In genomic region chr17:44218344-44219125, GRCh38 we compare ENCODE assay signal across 8 cellular contexts. TPM values are rescaled to one million over a fixed set of nuclear protein-coding genes. Genes with fewer than 3 reads are reported as not detected.
DNase-seq lines count a peak whose midpoint lies in the region; ATAC-seq, FAIRE-seq and TF ChIP-seq lines count a peak whose summit lies in the region.

No MANE protein-coding gene starts in this region.

- H3K4me3 Mint-ChIP-seq in activated T-helper 2 cell treated with anti-CD3 and anti-CD28 coated beads, Interferon-gamma antibody, Interleukin-2, Interleukin-4, amounts not matched to agents 10 μg/mL and 5 μg/mL and 100 μg/mL, durations not matched to agents 14 hours and 24 hours and 36 hours (ENCODE audit: low read depth), result peak overlapping the region; percentile 97
- peak overlapping the region; percentile 81 for H3K4me3 Mint-ChIP-seq in natural killer cell treated with Interleukin-12 subunit alpha and Interleukin-12 subunit beta and Interleukin-15 and Interleukin-18, amount 100 ng/mL, for 72 hours
- peak overlapping the region; percentile 93 for H3K4me3 Mint-ChIP-seq in stimulated activated naive CD8-positive, alpha-beta T cell treated with anti-CD3 and anti-CD28 coated beads, Interleukin-15, Interleukin-2, amounts not matched to agents 100 ng/mL and 50 ng/mL, for 24 hours

- no peaks in the 10 kb centered on the region for H3K9me3 Mint-ChIP-seq in activated T-helper 2 cell treated with anti-CD3 and anti-CD28 coated beads, Interferon-gamma antibody, Interleukin-2, Interleukin-4, amounts not matched to agents 10 μg/mL and 5 μg/mL and 100 μg/mL, durations not matched to agents 14 hours and 24 hours and 36 hours
- H3K9me3 Mint-ChIP-seq in natural killer cell treated with Interleukin-12 subunit alpha and Interleukin-12 subunit beta and Interleukin-15 and Interleukin-18, amount 100 ng/mL, for 72 hours, result no peaks in the 10 kb centered on the region
- H3K9me3 Mint-ChIP-seq in stimulated activated naive CD8-positive, alpha-beta T cell treated with anti-CD3 and anti-CD28 coated beads, Interleukin-15, Interleukin-2, amounts not matched to agents 100 ng/mL and 50 ng/mL, for 24 hours, result no peaks in the 10 kb centered on the region

- intact Hi-C loops in activated T-helper 2 cell treated with anti-CD3 and anti-CD28 coated beads, Interferon-gamma antibody, Interleukin-2, Interleukin-4, amounts not matched to agents 10 μg/mL and 5 μg/mL and 100 μg/mL, durations not matched to agents 14 hours and 24 hours and 36 hours (cut with micrococcal nuclease), result loop anchor here (1.0 kb wide), 2 partner anchors 8 to 18 kb away; no protein-coding TSS in a partner anchor

- H3K27ac Mint-ChIP-seq in activated T-helper 2 cell treated with anti-CD3 and anti-CD28 coated beads, Interferon-gamma antibody, Interleukin-2, Interleukin-4, amounts not matched to agents 10 μg/mL and 5 μg/mL and 100 μg/mL, durations not matched to agents 14 hours and 24 hours and 36 hours, result peak overlapping the region; percentile 93
- peak overlapping the region; percentile 39 to 62 for H3K27ac Mint-ChIP-seq in natural killer cell treated with Interleukin-12 subunit alpha and Interleukin-12 subunit beta and Interleukin-15 and Interleukin-18, amount 100 ng/mL, for 72 hours
- H3K27ac Mint-ChIP-seq in stimulated activated naive CD8-positive, alpha-beta T cell treated with anti-CD3 and anti-CD28 coated beads, Interleukin-15, Interleukin-2, amounts not matched to agents 100 ng/mL and 50 ng/mL, for 24 hours, result peak overlapping the region; percentile 95

- no peak for FAIRE-seq in D721Med (lab: Jason Lieb, UNC)

- peak overlapping the region; percentile 83 for H3K4me3 ChIP-seq in fibroblast of pulmonary artery (replicated peaks; ENCODE audit: low read depth, low read length)

- peaks cover 38% of the 10 kb centered on the region for H3K4me1 Mint-ChIP-seq in activated T-helper 2 cell treated with anti-CD3 and anti-CD28 coated beads, Interferon-gamma antibody, Interleukin-2, Interleukin-4, amounts not matched to agents 10 μg/mL and 5 μg/mL and 100 μg/mL, durations not matched to agents 14 hours and 24 hours and 36 hours (ENCODE audit: low read depth)
- H3K4me1 Mint-ChIP-seq in natural killer cell treated with Interleukin-12 subunit alpha and Interleukin-12 subunit beta and Interleukin-15 and Interleukin-18, amount 100 ng/mL, for 72 hours (ENCODE audit: low read depth in 2 of 2), result peaks cover 43 to 49% of the 10 kb centered on the region in 2 donors
- H3K4me1 Mint-ChIP-seq in stimulated activated naive CD8-positive, alpha-beta T cell treated with anti-CD3 and anti-CD28 coated beads, Interleukin-15, Interleukin-2, amounts not matched to agents 100 ng/mL and 50 ng/mL, for 24 hours (ENCODE audit: low read depth), result peaks cover 51% of the 10 kb centered on the region

- peak; percentile 59 for TF ChIP-seq CTCF in D721Med (IDR thresholded peaks at IDR 0.05; ENCODE audit: insufficient read depth, missing control alignments)
- TF ChIP-seq CTCF in fibroblast of pulmonary artery (IDR thresholded peaks at IDR 0.05; ENCODE audit: low read length, missing control alignments), result peak; percentile 26

- H3K36me3 Mint-ChIP-seq in activated T-helper 2 cell treated with anti-CD3 and anti-CD28 coated beads, Interferon-gamma antibody, Interleukin-2, Interleukin-4, amounts not matched to agents 10 μg/mL and 5 μg/mL and 100 μg/mL, durations not matched to agents 14 hours and 24 hours and 36 hours (ENCODE audit: low read depth), result peaks cover 48% of the 10 kb centered on the region
- peaks cover 9% of the 10 kb centered on the region for H3K36me3 Mint-ChIP-seq in natural killer cell treated with Interleukin-12 subunit alpha and Interleukin-12 subunit beta and Interleukin-15 and Interleukin-18, amount 100 ng/mL, for 72 hours
- peaks cover 42% of the 10 kb centered on the region for H3K36me3 Mint-ChIP-seq in stimulated activated naive CD8-positive, alpha-beta T cell treated with anti-CD3 and anti-CD28 coated beads, Interleukin-15, Interleukin-2, amounts not matched to agents 100 ng/mL and 50 ng/mL, for 24 hours (ENCODE audit: low read depth)

- no peaks in the 10 kb centered on the region for H3K27me3 Mint-ChIP-seq in activated T-helper 2 cell treated with anti-CD3 and anti-CD28 coated beads, Interferon-gamma antibody, Interleukin-2, Interleukin-4, amounts not matched to agents 10 μg/mL and 5 μg/mL and 100 μg/mL, durations not matched to agents 14 hours and 24 hours and 36 hours (ENCODE audit: low read depth)
- no peaks in the 10 kb centered on the region for H3K27me3 Mint-ChIP-seq in natural killer cell treated with Interleukin-12 subunit alpha and Interleukin-12 subunit beta and Interleukin-15 and Interleukin-18, amount 100 ng/mL, for 72 hours
- no peaks in the 10 kb centered on the region for H3K27me3 Mint-ChIP-seq in stimulated activated naive CD8-positive, alpha-beta T cell treated with anti-CD3 and anti-CD28 coated beads, Interleukin-15, Interleukin-2, amounts not matched to agents 100 ng/mL and 50 ng/mL, for 24 hours

- peak; percentile 28 for ATAC-seq in GM21717 (IDR thresholded peaks at IDR 0.05; ENCODE audit: unreplicated experiment)
- peak; percentile 78 to 86 for ATAC-seq in natural killer cell treated with Interleukin-12 subunit alpha and Interleukin-12 subunit beta and Interleukin-15 and Interleukin-18, amount 100 ng/mL, for 72 hours

- DNase-seq in D721Med (ENCODE audit: insufficient read length, low spot score) (peak; percentile 73), LHCN-M2 (ENCODE audit: low read depth) (peak; percentile 90), RKO (ENCODE audit: low spot score) (peak; percentile 87), fibroblast of pulmonary artery (ENCODE audit: low read depth) (peak; percentile 89)
- DNase-seq in activated T-helper 2 cell treated with anti-CD3 and anti-CD28 coated beads, Interferon-gamma antibody, Interleukin-2, Interleukin-4, amounts not matched to agents 10 μg/mL and 5 μg/mL and 100 μg/mL, durations not matched to agents 14 hours and 24 hours and 36 hours (ENCODE audit: low spot score), result peak; percentile 86
- peak; percentile 91 for DNase-seq in natural killer cell treated with Interleukin-12 subunit alpha and Interleukin-12 subunit beta and Interleukin-15 and Interleukin-18, amount 100 ng/mL, for 72 hours (ENCODE audit: low spot score)

RNA-seq across cellular contexts. Expression of gene UBTF, which starts 0.9 kb away (rescaled TPM):
- 66.5 and 76.0 TPM in 2 replicates for total RNA-seq in LHCN-M2 (2014; rRNA removed)
- 50.3 TPM for polyA plus RNA-seq in LHCN-M2 (2012)
- 177 and 181 TPM in 2 replicates for total RNA-seq in activated T-helper 2 cell treated with anti-CD3 and anti-CD28 coated beads, Interferon-gamma antibody, Interleukin-2, Interleukin-4, amounts not matched to agents 10 μg/mL and 5 μg/mL and 100 μg/mL, durations not matched to agents 14 hours and 24 hours and 36 hours
- total RNA-seq in natural killer cell treated with Interleukin-12 subunit alpha and Interleukin-12 subunit beta and Interleukin-15 and Interleukin-18, amount 100 ng/mL, for 72 hours, result 100 to 1,000 TPM; 109 to 201 TPM

RNA-seq across cellular contexts. Expression of gene ATXN7L3, which starts 18.9 kb away (rescaled TPM):
- total RNA-seq in LHCN-M2 (2014; rRNA removed), result 42.1 and 47.0 TPM in 2 replicates
- 30.8 TPM for polyA plus RNA-seq in LHCN-M2 (2012)
- total RNA-seq in activated T-helper 2 cell treated with anti-CD3 and anti-CD28 coated beads, Interferon-gamma antibody, Interleukin-2, Interleukin-4, amounts not matched to agents 10 μg/mL and 5 μg/mL and 100 μg/mL, durations not matched to agents 14 hours and 24 hours and 36 hours, result 107 and 113 TPM in 2 replicates
- 100 to 1,000 TPM; 117 to 139 TPM for total RNA-seq in natural killer cell treated with Interleukin-12 subunit alpha and Interleukin-12 subunit beta and Interleukin-15 and Interleukin-18, amount 100 ng/mL, for 72 hours

RNA-seq across cellular contexts. Expression of gene TMUB2, which starts 31.8 kb away (rescaled TPM):
- 28.3 and 31.1 TPM in 2 replicates for total RNA-seq in LHCN-M2 (2014; rRNA removed)
- polyA plus RNA-seq in LHCN-M2 (2012), result 28.4 TPM
- 20.4 and 20.9 TPM in 2 replicates for total RNA-seq in activated T-helper 2 cell treated with anti-CD3 and anti-CD28 coated beads, Interferon-gamma antibody, Interleukin-2, Interleukin-4, amounts not matched to agents 10 μg/mL and 5 μg/mL and 100 μg/mL, durations not matched to agents 14 hours and 24 hours and 36 hours
- total RNA-seq in natural killer cell treated with Interleukin-12 subunit alpha and Interleukin-12 subunit beta and Interleukin-15 and Interleukin-18, amount 100 ng/mL, for 72 hours, result 10 to 100 TPM; 28.1 to 28.8 TPM

RNA-seq across cellular contexts. Expression of gene ASB16, which starts 48.0 kb away (rescaled TPM):
- total RNA-seq in LHCN-M2 (2014; rRNA removed), result not detected in 2 replicates
- polyA plus RNA-seq in LHCN-M2 (2012), result 0.64 TPM
- 0.21 and 0.59 TPM in 2 replicates for total RNA-seq in activated T-helper 2 cell treated with anti-CD3 and anti-CD28 coated beads, Interferon-gamma antibody, Interleukin-2, Interleukin-4, amounts not matched to agents 10 μg/mL and 5 μg/mL and 100 μg/mL, durations not matched to agents 14 hours and 24 hours and 36 hours
- total RNA-seq in natural killer cell treated with Interleukin-12 subunit alpha and Interleukin-12 subunit beta and Interleukin-15 and Interleukin-18, amount 100 ng/mL, for 72 hours, result under 1 TPM in 1 of 2 donors, not detected in 1; 0.33 TPM

RNA-seq across cellular contexts. Expression of gene SLC4A1, which starts 49.4 kb away (rescaled TPM):
- total RNA-seq in LHCN-M2 (2014; rRNA removed), result not detected in 2 replicates
- polyA plus RNA-seq in LHCN-M2 (2012), result not detected
- not detected in 2 replicates for total RNA-seq in activated T-helper 2 cell treated with anti-CD3 and anti-CD28 coated beads, Interferon-gamma antibody, Interleukin-2, Interleukin-4, amounts not matched to agents 10 μg/mL and 5 μg/mL and 100 μg/mL, durations not matched to agents 14 hours and 24 hours and 36 hours
- total RNA-seq in natural killer cell treated with Interleukin-12 subunit alpha and Interleukin-12 subunit beta and Interleukin-15 and Interleukin-18, amount 100 ng/mL, for 72 hours, result not detected

Comparison
In these comparisons a context has a peak if more than half of its experiments do, and no peak if none do; other contexts are left out.
1. Peak in every context shown above with its lines: DNase-seq, ATAC-seq and H3K4me3 ChIP-seq.